Comparison of ENCODE assay signal across 20 cellular contexts in genomic region chrX:127112726-127113125, GRCh38.
"Had no signal": no experiment of that assay in that cellular context is flagged by ENCODE, and none has a peak within 500 bp of the region (broad histone marks: within the 10 kb centered on the region; RNA-seq: fewer than 3 reads in every experiment).

No MANE protein-coding gene starts in this region.

- H3K36me3 ChIP-seq: MG63 had no signal

- H3K4me2 ChIP-seq: SK-N-SH had no signal

- DNase-seq: KBM-7, MG63, NCI-H1092, NCI-H1105 treated with DMSO at 0.1 percent for 48 hours, NCI-H1417 treated with DMSO at 0.1 percent for 48 hours, NCI-H146, NCI-H1694 treated with DMSO at 0.1 percent for 48 hours, NCI-H1930, NCI-H2081, NCI-H2107, NCI-H2227 treated with DMSO at 0.1 percent for 48 hours, NCI-H510A, NCI-H524 treated with DMSO at 0.1 percent for 48 hours, NCI-H69, NCI-H774, PC-3, SK-N-SH, SW 1271 had no signal

- H3K9ac ChIP-seq: SK-N-SH had no signal

- H3K9me3 ChIP-seq: MG63, SK-N-SH had no signal

- ATAC-seq: Panc1, PC-3, Right ventricle myocardium inferior had no signal

- H3K9me2 ChIP-seq: SK-N-SH had no signal

- H3K4me3 ChIP-seq: MG63 had no signal

- H3K27me3 ChIP-seq: MG63 had no signal
